In genomic region chr9:37669232-37669631, GRCh38 we compare ENCODE assay signal across 14 cellular contexts. TPM values are rescaled to one million over a fixed set of nuclear protein-coding genes. Genes with fewer than 3 reads are reported as not detected.
"Had no signal": no experiment of that assay in that cellular context is flagged by ENCODE, and none has a peak within 500 bp of the region (broad histone marks: within the 10 kb centered on the region; RNA-seq: fewer than 3 reads in every experiment).

No MANE protein-coding gene starts in this region.

- H3K9me3 ChIP-seq: left ventricle myocardium inferior, sigmoid colon had no signal

- H3K4me1 ChIP-seq: sigmoid colon had no signal

- H3K36me3 ChIP-seq: left ventricle myocardium inferior, sigmoid colon had no signal

- ATAC-seq: activated naive CD8-positive, alpha-beta T cell treated with anti-CD3 and anti-CD28 coated beads, Interleukin-2, amount 50 U/mL, for 24 hours; stimulated activated naive B cell treated with anti-CD40 and anti-IgM and Interleukin-4, amounts not matched to agents 10 μg/mL and 1 μg/mL and 100 μg/mL, for 72 hours had no signal

- H3K27ac ChIP-seq: coronary artery, left ventricle myocardium inferior, sigmoid colon had no signal

- DNase-seq: activated CD4-positive, alpha-beta memory T cell treated with anti-CD3 and anti-CD28 coated beads for 36 hours; activated naive CD4-positive, alpha-beta T cell; activated naive CD8-positive, alpha-beta T cell treated with anti-CD3 and anti-CD28 coated beads, Interleukin-2, amount 50 U/mL, for 24 hours; central memory CD4-positive, alpha-beta T cell; effector CD8-positive, alpha-beta T cell; kidney; left ventricle myocardium inferior; sigmoid colon; stimulated activated CD4-positive, alpha-beta T cell treated with anti-CD3 and anti-CD28 coated beads, Interleukin-2, amount 100 ng/mL, for 24 hours; stimulated activated naive B cell treated with anti-CD40 and anti-IgM and Interleukin-4, amounts not matched to agents 10 μg/mL and 1 μg/mL and 100 μg/mL, for 72 hours; trophoblast cell had no signal

- H3K4me3 ChIP-seq: coronary artery, sigmoid colon had no signal

RNA-seq across cellular contexts. Expression of gene FRMPD1, which starts 18.5 kb away (rescaled TPM):
- total RNA-seq: activated CD4-positive, alpha-beta memory T cell treated with anti-CD3 and anti-CD28 coated beads for 36 hours; osteoblast; pulmonary artery endothelial cell had no signal
